Comparison of ENCODE assay signal across 2 cellular contexts in genomic region chr11:65867284-65868071, GRCh38.
TF ChIP-seq lines count a peak whose summit lies in the region.

No MANE protein-coding gene starts in this region.

TF ChIP-seq in SK-N-SH, 30 proteins besides CTCF, POLR2A, EP300 and RAD21 (continued from another document):
- TF ChIP-seq RFX5 (IDR thresholded peaks at IDR 0.05; ENCODE audit: low read length) (no peak), EZH2phosphoT487 (IDR thresholded peaks at IDR 0.05; ENCODE audit: borderline replicate concordance, low read depth) (no peak), GATA2 (CRISPR knock-in tag; IDR thresholded peaks at IDR 0.05) (no peak), FOXM1 (IDR thresholded peaks at IDR 0.05; ENCODE audit: low read depth) (no peak), NFIC (IDR thresholded peaks at IDR 0.05; ENCODE audit: borderline replicate concordance) (no peak), SIN3A (IDR thresholded peaks at IDR 0.05; ENCODE audit: borderline replicate concordance, low read depth, low read length) (no peak), TEAD4 (IDR thresholded peaks at IDR 0.05; ENCODE audit: borderline replicate concordance, insufficient read depth) (no peak), JUND (IDR thresholded peaks at IDR 0.05) (no peak), POLR2AphosphoS5 (IDR thresholded peaks at IDR 0.05; ENCODE audit: low read depth, low read length) (0 out of 2 replicates have a peak, but pooled peaks have one; percentile 25), FOXJ3 (CRISPR knock-in tag; IDR thresholded peaks at IDR 0.05) (no peak), TCF12 (IDR thresholded peaks at IDR 0.05) (no peak), ZBTB33 (IDR thresholded peaks at IDR 0.05; ENCODE audit: borderline replicate concordance, low read depth) (no peak)
- TF ChIP-seq, protein P1, sequence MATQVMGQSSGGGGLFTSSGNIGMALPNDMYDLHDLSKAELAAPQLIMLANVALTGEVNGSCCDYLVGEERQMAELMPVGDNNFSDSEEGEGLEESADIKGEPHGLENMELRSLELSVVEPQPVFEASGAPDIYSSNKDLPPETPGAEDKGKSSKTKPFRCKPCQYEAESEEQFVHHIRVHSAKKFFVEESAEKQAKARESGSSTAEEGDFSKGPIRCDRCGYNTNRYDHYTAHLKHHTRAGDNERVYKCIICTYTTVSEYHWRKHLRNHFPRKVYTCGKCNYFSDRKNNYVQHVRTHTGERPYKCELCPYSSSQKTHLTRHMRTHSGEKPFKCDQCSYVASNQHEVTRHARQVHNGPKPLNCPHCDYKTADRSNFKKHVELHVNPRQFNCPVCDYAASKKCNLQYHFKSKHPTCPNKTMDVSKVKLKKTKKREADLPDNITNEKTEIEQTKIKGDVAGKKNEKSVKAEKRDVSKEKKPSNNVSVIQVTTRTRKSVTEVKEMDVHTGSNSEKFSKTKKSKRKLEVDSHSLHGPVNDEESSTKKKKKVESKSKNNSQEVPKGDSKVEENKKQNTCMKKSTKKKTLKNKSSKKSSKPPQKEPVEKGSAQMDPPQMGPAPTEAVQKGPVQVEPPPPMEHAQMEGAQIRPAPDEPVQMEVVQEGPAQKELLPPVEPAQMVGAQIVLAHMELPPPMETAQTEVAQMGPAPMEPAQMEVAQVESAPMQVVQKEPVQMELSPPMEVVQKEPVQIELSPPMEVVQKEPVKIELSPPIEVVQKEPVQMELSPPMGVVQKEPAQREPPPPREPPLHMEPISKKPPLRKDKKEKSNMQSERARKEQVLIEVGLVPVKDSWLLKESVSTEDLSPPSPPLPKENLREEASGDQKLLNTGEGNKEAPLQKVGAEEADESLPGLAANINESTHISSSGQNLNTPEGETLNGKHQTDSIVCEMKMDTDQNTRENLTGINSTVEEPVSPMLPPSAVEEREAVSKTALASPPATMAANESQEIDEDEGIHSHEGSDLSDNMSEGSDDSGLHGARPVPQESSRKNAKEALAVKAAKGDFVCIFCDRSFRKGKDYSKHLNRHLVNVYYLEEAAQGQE (IDR thresholded peaks at IDR 0.05; ENCODE audit: low read depth, low read length): no peak

TF ChIP-seq in SK-N-SH treated with all-trans-retinoic acid at 6 μM for 48 hours, 23 proteins besides CTCF, POLR2A, EP300 and RAD21 (continued from another document):
- TF ChIP-seq CSRNP3 (CRISPR knock-in tag; IDR thresholded peaks at IDR 0.05): no peak
- no peak for TF ChIP-seq TOX (CRISPR knock-in tag; IDR thresholded peaks at IDR 0.05; ENCODE audit: borderline replicate concordance)
